1 cellular context compared by ENCODE assay signal in genomic region chr4:38699112-38699511, GRCh38.
TF ChIP-seq lines count a peak whose summit lies in the region.

No MANE protein-coding gene starts in this region.

TF ChIP-seq in GM23338, 12 proteins besides CTCF, POLR2A, EP300 and RAD21 (continued from another document):
- TF ChIP-seq ZNF462 (CRISPR knock-in tag; IDR thresholded peaks at IDR 0.05) (no peak), REST (IDR thresholded peaks at IDR 0.05; ENCODE audit: unreplicated experiment) (no peak), NANOG (IDR thresholded peaks at IDR 0.05; ENCODE audit: borderline replicate concordance) (no peak), EZH2phosphoT487 (IDR thresholded peaks at IDR 0.05; ENCODE audit: unreplicated experiment) (no peak), CREB1 (CRISPR knock-in tag; IDR thresholded peaks at IDR 0.05; ENCODE audit: low read depth) (no peak), JUNB (IDR thresholded peaks at IDR 0.05; ENCODE audit: unreplicated experiment) (no peak), ETS1 (IDR thresholded peaks at IDR 0.05) (no peak), EZH2 (IDR thresholded peaks at IDR 0.05; ENCODE audit: low read depth, unreplicated experiment) (no peak), POLR2AphosphoS5 (IDR thresholded peaks at IDR 0.05; ENCODE audit: low read depth) (no peak)
